Comparison of ENCODE assay signal across 38 cellular contexts in the genomic region with DNA sequence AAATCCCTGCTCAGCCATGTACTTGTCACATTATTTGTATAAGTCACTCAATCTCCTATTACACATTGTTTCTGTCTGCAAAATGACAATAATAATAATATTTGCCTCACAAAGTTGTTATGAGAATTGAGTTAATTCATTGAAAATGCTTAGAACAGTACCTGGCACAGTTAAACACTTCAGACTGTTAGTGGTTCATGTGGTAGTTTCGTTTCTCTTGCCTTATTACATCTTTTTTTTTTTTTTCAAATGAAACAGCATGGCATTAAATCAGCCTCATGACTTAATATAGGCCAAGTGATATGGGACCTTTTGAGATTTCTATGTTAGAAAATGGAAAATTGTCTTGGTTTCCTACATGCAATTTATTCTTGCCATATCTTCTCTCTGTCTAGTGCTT.
"Had no signal": no experiment of that assay in that cellular context is flagged by ENCODE, and none has a peak within 500 bp of the region (broad histone marks: within the 10 kb centered on the region; RNA-seq: fewer than 3 reads in every experiment).

No MANE protein-coding gene starts in this region.

- H3K36me3 ChIP-seq: ascending aorta, cardiac muscle cell, WERI-Rb-1 had no signal

- H3K4me3 ChIP-seq: ascending aorta, cardiac muscle cell had no signal

- H3K4me1 ChIP-seq: ascending aorta had no signal

- H3K27ac ChIP-seq: ascending aorta, cardiac muscle cell, WERI-Rb-1 had no signal

- H3K27ac Mint-ChIP-seq: activated CD4-positive, alpha-beta T cell treated with anti-CD3 and anti-CD28 coated beads for 36 hours; activated CD4-positive, alpha-beta T cell treated with anti-CD3 and anti-CD28 coated beads, Interleukin-2, amount 10 ng/mL, durations not matched to agents 7 days and 5 days; activated CD8-positive, alpha-beta T cell treated with anti-CD3 and anti-CD28 coated beads for 36 hours; activated naive CD4-positive, alpha-beta T cell treated with anti-CD3 and anti-CD28 coated beads, Interleukin-2, amount 10 ng/mL, durations not matched to agents 7 days and 5 days; activated naive CD4-positive, alpha-beta T cell treated with anti-CD3 and anti-CD28 coated beads, Interleukin-2, amount 50 U/mL, for 24 hours; activated naive CD8-positive, alpha-beta T cell; activated naive CD8-positive, alpha-beta T cell treated with anti-CD3 and anti-CD28 coated beads, Interleukin-2, amount 10 ng/mL, durations not matched to agents 7 days and 5 days; activated naive CD8-positive, alpha-beta T cell treated with anti-CD3 and anti-CD28 coated beads, Interleukin-2, amount 50 U/mL, for 24 hours; activated T-cell treated with anti-CD3 and anti-CD28 coated beads, Interleukin-2, amount 50 U/mL, for 72 hours; activated T-helper 1 cell treated with anti-CD3 and anti-CD28 coated beads, Interleukin-12 subunit alpha, Interleukin-12 subunit beta, Interleukin-2, Interleukin-4 antibody, amounts not matched to agents 30 ng/mL and 10 ng/mL and 1 ng/mL, durations not matched to agents 14 hours and 24 hours and 36 hours; activated T-helper 2 cell treated with anti-CD3 and anti-CD28 coated beads, Interferon-gamma antibody, Interleukin-2, Interleukin-4, amounts not matched to agents 10 μg/mL and 5 μg/mL and 100 μg/mL, durations not matched to agents 14 hours and 24 hours and 36 hours; brain; T-helper 1 cell treated with Interleukin-12 subunit alpha and Interleukin-12 subunit beta and Interleukin-4 antibody, amounts not matched to agents 30 μg/mL and 1 μg/mL, for 36 hours; T-helper 2 cell treated with Interferon-gamma antibody and Interleukin-4, amounts not matched to agents 5 μg/mL and 100 μg/mL, for 36 hours; WTC11 had no signal

- ATAC-seq: activated CD4-positive, alpha-beta T cell treated with anti-CD3 and anti-CD28 coated beads for 36 hours; activated CD4-positive, CD25-positive, alpha-beta regulatory T cell treated with anti-CD3 and anti-CD28 coated beads, Interleukin-2, amount 50 U/mL, for 24 hours; activated CD8-positive, alpha-beta T cell treated with anti-CD3 and anti-CD28 coated beads for 36 hours; activated naive CD8-positive, alpha-beta T cell treated with anti-CD3 and anti-CD28 coated beads, Interleukin-2, amount 50 U/mL, for 24 hours; activated T-cell treated with anti-CD3 and anti-CD28 coated beads, Interleukin-2, amount 50 U/mL, for 4 hours; activated T-cell treated with anti-CD3 and anti-CD28 coated beads, Interleukin-2, amount 50 U/mL, for 72 hours; WTC11 had no signal

- H3K4me1 Mint-ChIP-seq: activated CD4-positive, alpha-beta T cell treated with anti-CD3 and anti-CD28 coated beads for 36 hours; activated CD4-positive, alpha-beta T cell treated with anti-CD3 and anti-CD28 coated beads, Interleukin-2, amount 10 ng/mL, durations not matched to agents 7 days and 5 days; activated naive CD4-positive, alpha-beta T cell treated with anti-CD3 and anti-CD28 coated beads, Interleukin-2, amount 10 ng/mL, durations not matched to agents 7 days and 5 days; activated naive CD4-positive, alpha-beta T cell treated with anti-CD3 and anti-CD28 coated beads, Interleukin-2, amount 50 U/mL, for 24 hours; activated naive CD8-positive, alpha-beta T cell treated with anti-CD3 and anti-CD28 coated beads, Interleukin-2, amount 10 ng/mL, durations not matched to agents 7 days and 5 days; brain had no signal

- H3K4me3 Mint-ChIP-seq: activated CD4-positive, alpha-beta T cell treated with anti-CD3 and anti-CD28 coated beads for 36 hours; activated CD4-positive, alpha-beta T cell treated with anti-CD3 and anti-CD28 coated beads, Interleukin-2, amount 10 ng/mL, durations not matched to agents 7 days and 5 days; activated CD8-positive, alpha-beta T cell treated with anti-CD3 and anti-CD28 coated beads for 36 hours; activated naive CD4-positive, alpha-beta T cell treated with anti-CD3 and anti-CD28 coated beads, Interleukin-2, amount 10 ng/mL, durations not matched to agents 7 days and 5 days; activated naive CD4-positive, alpha-beta T cell treated with anti-CD3 and anti-CD28 coated beads, Interleukin-2, amount 50 U/mL, for 24 hours; activated naive CD8-positive, alpha-beta T cell; activated naive CD8-positive, alpha-beta T cell treated with anti-CD3 and anti-CD28 coated beads, Interleukin-2, amount 10 ng/mL, durations not matched to agents 7 days and 5 days; activated naive CD8-positive, alpha-beta T cell treated with anti-CD3 and anti-CD28 coated beads, Interleukin-2, amount 50 U/mL, for 24 hours; activated T-cell treated with anti-CD3 and anti-CD28 coated beads, Interleukin-2, amount 50 U/mL, for 4 hours; activated T-cell treated with anti-CD3 and anti-CD28 coated beads, Interleukin-2, amount 50 U/mL, for 72 hours; activated T-helper 1 cell treated with anti-CD3 and anti-CD28 coated beads, Interleukin-12 subunit alpha, Interleukin-12 subunit beta, Interleukin-2, Interleukin-4 antibody, amounts not matched to agents 30 ng/mL and 10 ng/mL and 1 ng/mL, durations not matched to agents 14 hours and 24 hours and 36 hours; brain; T-helper 1 cell treated with Interleukin-12 subunit alpha and Interleukin-12 subunit beta and Interleukin-4 antibody, amounts not matched to agents 30 μg/mL and 1 μg/mL, for 36 hours; T-helper 2 cell treated with Interferon-gamma antibody and Interleukin-4, amounts not matched to agents 5 μg/mL and 100 μg/mL, for 36 hours; WTC11 had no signal

- H3K27me3 ChIP-seq: ascending aorta had no signal

- H3K9me3 Mint-ChIP-seq: activated CD4-positive, alpha-beta T cell treated with anti-CD3 and anti-CD28 coated beads, Interleukin-2, amount 10 ng/mL, durations not matched to agents 7 days and 5 days; activated CD8-positive, alpha-beta T cell treated with anti-CD3 and anti-CD28 coated beads for 36 hours; activated naive CD4-positive, alpha-beta T cell treated with anti-CD3 and anti-CD28 coated beads, Interleukin-2, amount 10 ng/mL, durations not matched to agents 7 days and 5 days; activated naive CD4-positive, alpha-beta T cell treated with anti-CD3 and anti-CD28 coated beads, Interleukin-2, amount 50 U/mL, for 24 hours; activated naive CD8-positive, alpha-beta T cell treated with anti-CD3 and anti-CD28 coated beads, Interleukin-2, amount 50 U/mL, for 24 hours; activated T-cell treated with anti-CD3 and anti-CD28 coated beads, Interleukin-2, amount 50 U/mL, for 4 hours; activated T-cell treated with anti-CD3 and anti-CD28 coated beads, Interleukin-2, amount 50 U/mL, for 72 hours; activated T-helper 1 cell treated with anti-CD3 and anti-CD28 coated beads, Interleukin-12 subunit alpha, Interleukin-12 subunit beta, Interleukin-2, Interleukin-4 antibody, amounts not matched to agents 30 ng/mL and 10 ng/mL and 1 ng/mL, durations not matched to agents 14 hours and 24 hours and 36 hours; activated T-helper 2 cell treated with anti-CD3 and anti-CD28 coated beads, Interferon-gamma antibody, Interleukin-2, Interleukin-4, amounts not matched to agents 10 μg/mL and 5 μg/mL and 100 μg/mL, durations not matched to agents 14 hours and 24 hours and 36 hours; brain; T-helper 1 cell treated with Interleukin-12 subunit alpha and Interleukin-12 subunit beta and Interleukin-4 antibody, amounts not matched to agents 30 μg/mL and 1 μg/mL, for 36 hours; T-helper 2 cell treated with Interferon-gamma antibody and Interleukin-4, amounts not matched to agents 5 μg/mL and 100 μg/mL, for 36 hours; WTC11 had no signal

- H3K36me3 Mint-ChIP-seq: activated naive CD4-positive, alpha-beta T cell treated with anti-CD3 and anti-CD28 coated beads, Interleukin-2, amount 10 ng/mL, durations not matched to agents 7 days and 5 days; activated naive CD4-positive, alpha-beta T cell treated with anti-CD3 and anti-CD28 coated beads, Interleukin-2, amount 50 U/mL, for 24 hours; activated naive CD8-positive, alpha-beta T cell; activated naive CD8-positive, alpha-beta T cell treated with anti-CD3 and anti-CD28 coated beads, Interleukin-2, amount 10 ng/mL, durations not matched to agents 7 days and 5 days; brain; WTC11 had no signal

- FAIRE-seq: bronchial epithelial cell, TTC549 had no signal

- H3K9me3 ChIP-seq: ascending aorta had no signal

- DNase-seq: activated CD4-positive, alpha-beta T cell treated with anti-CD3 and anti-CD28 coated beads for 1 hour; activated CD4-positive, alpha-beta T cell treated with anti-CD3 and anti-CD28 coated beads for 36 hours; activated CD4-positive, alpha-beta T cell treated with anti-CD3 and anti-CD28 coated beads for 48 hours; activated CD4-positive, alpha-beta T cell treated with anti-CD3 and anti-CD28 coated beads, Interleukin-2, amount 10 ng/mL, durations not matched to agents 7 days and 5 days; activated CD4-positive, alpha-beta T cell treated with anti-CD3 and anti-CD28 coated beads, Interleukin-2, amount 50 U/mL, for 48 hours; activated CD4-positive, CD25-positive, alpha-beta regulatory T cell; activated CD8-positive, alpha-beta memory T cell treated with anti-CD3 and anti-CD28 coated beads, Interleukin-2, amount 50 U/mL, for 4 hours; activated CD8-positive, alpha-beta T cell treated with anti-CD3 and anti-CD28 coated beads for 36 hours; activated effector memory CD4-positive, alpha-beta T cell treated with Interleukin-2 at 50 U/mL for 16 hours; activated gamma-delta T cell; activated naive CD4-positive, alpha-beta T cell treated with anti-CD3 and anti-CD28 coated beads, Interleukin-2, amount 10 ng/mL, durations not matched to agents 7 days and 5 days; activated naive CD4-positive, alpha-beta T cell treated with Interleukin-2 at 50 U/mL for 16 hours; activated naive CD8-positive, alpha-beta T cell treated with anti-CD3 and anti-CD28 coated beads, Interleukin-2, amount 10 ng/mL, durations not matched to agents 7 days and 5 days; activated naive CD8-positive, alpha-beta T cell treated with anti-CD3 and anti-CD28 coated beads, Interleukin-2, amount 50 U/mL, for 24 hours; activated T-cell treated with anti-CD3 and anti-CD28 coated beads for 4 hours; activated T-cell treated with anti-CD3 and anti-CD28 coated beads, Interleukin-2, amount 50 U/mL, for 1 hour; activated T-cell treated with anti-CD3 and anti-CD28 coated beads, Interleukin-2, amount 50 U/mL, for 4 hours; activated T-cell treated with anti-CD3 and anti-CD28 coated beads, Interleukin-2, amount 50 U/mL, for 72 hours; amygdala; anterior cingulate cortex; caudate nucleus; T-helper 1 cell; T-helper 2 cell; T-helper 9 cell; WERI-Rb-1 had no signal
